In genomic region chr17:45225051-45225700, GRCh38 we compare ENCODE assay signal across 9 cellular contexts. TPM values are rescaled to one million over a fixed set of nuclear protein-coding genes. Genes with fewer than 3 reads are reported as not detected.
DNase-seq lines count a peak whose midpoint lies in the region; ATAC-seq, FAIRE-seq and TF ChIP-seq lines count a peak whose summit lies in the region.
"Had no signal": no experiment of that assay in that cellular context is flagged by ENCODE, and none has a peak within 500 bp of the region (broad histone marks: within the 10 kb centered on the region; RNA-seq: fewer than 3 reads in every experiment).

No MANE protein-coding gene starts in this region.

- POLR2A ChIA-PET in A549 (lab: Yijun Ruan, JAX): interaction anchor here (0.7 to 1.7 kb wide), 5 partner anchors 62 to 95 kb away, joined by 3 to 21 read pairs (median 3); partner anchors contain the start of genes HEXIM1 and MAP3K14

- H3K36me3 Mint-ChIP-seq in activated T-helper 2 cell treated with anti-CD3 and anti-CD28 coated beads, Interferon-gamma antibody, Interleukin-2, Interleukin-4, amounts not matched to agents 10 μg/mL and 5 μg/mL and 100 μg/mL, durations not matched to agents 14 hours and 24 hours and 36 hours (ENCODE audit: low read depth): peaks cover 65% of the 10 kb centered on the region

- no peak for TF ChIP-seq EP300 in A549 (IDR thresholded peaks at IDR 0.05)

- TF ChIP-seq POLR2A in A549 (IDR thresholded peaks at IDR 0.05; ENCODE audit: low read length): no peak

- H3K9me2 ChIP-seq in MM.1S (replicated peaks; ENCODE audit: insufficient read depth, low read length): no peaks in the 10 kb centered on the region

- H3K4me1 Mint-ChIP-seq in activated T-helper 2 cell treated with anti-CD3 and anti-CD28 coated beads, Interferon-gamma antibody, Interleukin-2, Interleukin-4, amounts not matched to agents 10 μg/mL and 5 μg/mL and 100 μg/mL, durations not matched to agents 14 hours and 24 hours and 36 hours (ENCODE audit: low read depth): peaks cover 57% of the 10 kb centered on the region

- intact Hi-C loops in activated T-helper 2 cell treated with anti-CD3 and anti-CD28 coated beads, Interferon-gamma antibody, Interleukin-2, Interleukin-4, amounts not matched to agents 10 μg/mL and 5 μg/mL and 100 μg/mL, durations not matched to agents 14 hours and 24 hours and 36 hours (cut with micrococcal nuclease): no loop called here

- H2AFZ ChIP-seq in MM.1S (ENCODE audit: low read length): no peak overlapping the region

- peaks cover 71% of the 10 kb centered on the region for H3F3A ChIP-seq in MM.1S (ENCODE audit: insufficient read depth, low read length)

- DNase-seq in A549 (ENCODE audit: low read depth in 1 of 2, low spot score in 1 of 2) (peak in 1 of 2 experiments; percentile 20), MM.1S (peak; percentile 33), brain microvascular endothelial cell (no peak), amniotic stem cell (lab: John Stamatoyannopoulos, UW) (no peak)
- no peak for DNase-seq in activated T-helper 2 cell treated with anti-CD3 and anti-CD28 coated beads, Interferon-gamma antibody, Interleukin-2, Interleukin-4, amounts not matched to agents 10 μg/mL and 5 μg/mL and 100 μg/mL, durations not matched to agents 14 hours and 24 hours and 36 hours (ENCODE audit: low spot score)
- no peak for DNase-seq in central memory CD4-positive, alpha-beta T cell

- peak overlapping the region; percentile 97 for H3K27ac ChIP-seq in A549
- peak overlapping the region; percentile 99 for H3K27ac ChIP-seq in MM.1S (ENCODE audit: low read length)
- no peak overlapping the region for H3K27ac ChIP-seq in brain microvascular endothelial cell

- H3K4me3 Mint-ChIP-seq in activated T-helper 2 cell treated with anti-CD3 and anti-CD28 coated beads, Interferon-gamma antibody, Interleukin-2, Interleukin-4, amounts not matched to agents 10 μg/mL and 5 μg/mL and 100 μg/mL, durations not matched to agents 14 hours and 24 hours and 36 hours (ENCODE audit: low read depth): peak overlapping the region; percentile 98

- H3K27ac Mint-ChIP-seq in activated T-helper 2 cell treated with anti-CD3 and anti-CD28 coated beads, Interferon-gamma antibody, Interleukin-2, Interleukin-4, amounts not matched to agents 10 μg/mL and 5 μg/mL and 100 μg/mL, durations not matched to agents 14 hours and 24 hours and 36 hours: peak overlapping the region; percentile 97

- H3K27me3 ChIP-seq in MM.1S (replicated peaks; ENCODE audit: insufficient read depth, low read length) (no peaks in the 10 kb centered on the region), mononuclear cell (ENCODE audit: insufficient read depth, low read length) (no peaks in the 10 kb centered on the region), brain microvascular endothelial cell (replicated peaks) (peaks cover 15% of the 10 kb centered on the region)

- H3K4me1 ChIP-seq in A549 (peaks cover 83% of the 10 kb centered on the region), MM.1S (ENCODE audit: low read length) (peaks cover 66% of the 10 kb centered on the region), mononuclear cell (ENCODE audit: insufficient read depth, low read length) (peaks cover 74% of the 10 kb centered on the region)

- peaks cover 93% of the 10 kb centered on the region for H3K79me2 ChIP-seq in MM.1S (ENCODE audit: low read length)

- no peak overlapping the region for H3K4me3 ChIP-seq in A549
- peak overlapping the region; percentile 98 for H3K4me3 ChIP-seq in MM.1S (ENCODE audit: low read length)
- peak overlapping the region; percentile 96 for H3K4me3 ChIP-seq in mononuclear cell (ENCODE audit: low read length)
- H3K4me3 ChIP-seq in brain microvascular endothelial cell (ENCODE audit: low read depth, low read length): no peak overlapping the region

- 53% methylated on average over 6 of the region's 7 CpGs for WGBS in A549 (ENCODE audit: missing lambda C conversion rate)

- H3K9ac ChIP-seq in MM.1S (ENCODE audit: low read length): peak overlapping the region; percentile 98

- no peaks in the 10 kb centered on the region for H3K27me3 Mint-ChIP-seq in activated T-helper 2 cell treated with anti-CD3 and anti-CD28 coated beads, Interferon-gamma antibody, Interleukin-2, Interleukin-4, amounts not matched to agents 10 μg/mL and 5 μg/mL and 100 μg/mL, durations not matched to agents 14 hours and 24 hours and 36 hours (ENCODE audit: low read depth)

- no peaks in the 10 kb centered on the region for H3K9me3 Mint-ChIP-seq in activated T-helper 2 cell treated with anti-CD3 and anti-CD28 coated beads, Interferon-gamma antibody, Interleukin-2, Interleukin-4, amounts not matched to agents 10 μg/mL and 5 μg/mL and 100 μg/mL, durations not matched to agents 14 hours and 24 hours and 36 hours

- peak overlapping the region; percentile 92 for H3K4me2 ChIP-seq in A549
- peak overlapping the region; percentile 90 for H3K4me2 ChIP-seq in MM.1S (ENCODE audit: low read depth, low read length)

- no peak for TF ChIP-seq RAD21 in A549 (conservative IDR thresholded peaks at IDR 0.05 in 1 of 2, IDR thresholded peaks at IDR 0.05 in 1 of 2)

- no peaks in the 10 kb centered on the region for H4K20me1 ChIP-seq in MM.1S (ENCODE audit: insufficient read depth, low read length)

- CTCF ChIA-PET in A549 (lab: Yijun Ruan, JAX): interaction anchor here (0.9 to 52.3 kb wide), 14 partner anchors 10 to 202 kb away, joined by 3 to 2147 read pairs (median 6); partner anchors contain the start of genes ACBD4, HEXIM1, HEXIM2 and PLCD3

- ATAC-seq in A549: no peak
- no peak for ATAC-seq in HG02970 (IDR thresholded peaks at IDR 0.05; ENCODE audit: low FRiP score, unreplicated experiment)

- TF ChIP-seq CTCF in A549 (IDR thresholded peaks at IDR 0.05) (no peak), MM.1S (IDR thresholded peaks at IDR 0.05; ENCODE audit: low read length) (no peak), brain microvascular endothelial cell (IDR thresholded peaks at IDR 0.05; ENCODE audit: low read depth, low read length, missing control alignments) (no peak)

- no peak for FAIRE-seq in A549 (lab: Jason Lieb, UNC)
- FAIRE-seq: colon had no signal

- H3K36me3 ChIP-seq in MM.1S (replicated peaks; ENCODE audit: insufficient read depth, low read length) (no peaks in the 10 kb centered on the region), brain microvascular endothelial cell (replicated peaks) (no peaks in the 10 kb centered on the region)

- in situ Hi-C loops in brain microvascular endothelial cell (cut with HindIII; ENCODE audit: low pct_ligation_motif_present, low sequenced_read_pairs): no loop called here

- H3K9me3 ChIP-seq in A549: no peaks in the 10 kb centered on the region
- H3K9me3 ChIP-seq in MM.1S (replicated peaks; ENCODE audit: insufficient read depth, low read length): no peaks in the 10 kb centered on the region
- H3K9me3 ChIP-seq in mononuclear cell (ENCODE audit: low read depth, low read length): no peaks in the 10 kb centered on the region

TF ChIP-seq in A549, 52 proteins besides CTCF, POLR2A, EP300 and RAD21:
- TF ChIP-seq FOSB (CRISPR knock-in tag; IDR thresholded peaks at IDR 0.05) (no peak), FOSL2 (IDR thresholded peaks at IDR 0.05) (no peak), FOSL2 (CRISPR knock-in tag; IDR thresholded peaks at IDR 0.05) (peak; percentile 24; the same call in 1 of the 2 replicates), MAX (IDR thresholded peaks at IDR 0.05) (peak; percentile 22; the same call in 1 of the 2 replicates)

RNA-seq across cellular contexts. Expression of gene FMNL1, which starts 3.5 kb away (rescaled TPM):
- polyA plus RNA-seq in A549 (2011; rRNA removed): 8.6 and 17.5 TPM in 2 replicates
- 40.3 and 42.8 TPM in 2 replicates for polyA plus RNA-seq in A549 (2012; cell fraction: cytosol; rRNA removed)
- polyA plus RNA-seq in A549 (2012; cell fraction: nucleus; rRNA removed): 91.1 and 105 TPM in 2 replicates
- 43.9 to 47.9 TPM (median 44.0 TPM) in 3 replicates for polyA plus RNA-seq in A549 (2017; fragmentation: RNase III; extraction: RNeasy Plus Mini Kit Qiagen cat#74134 plus additional on column Dnase treatment)
- 29.7 and 46.8 TPM in 2 replicates for polyA minus RNA-seq in A549 (2011; rRNA and poly(A)+ RNA removed)
- 469 and 475 TPM in 2 replicates for total RNA-seq in activated T-helper 2 cell treated with anti-CD3 and anti-CD28 coated beads, Interferon-gamma antibody, Interleukin-2, Interleukin-4, amounts not matched to agents 10 μg/mL and 5 μg/mL and 100 μg/mL, durations not matched to agents 14 hours and 24 hours and 36 hours
- 202 TPM for total RNA-seq in mononuclear cell

RNA-seq across cellular contexts. Expression of gene SPATA32, which starts 36.7 kb away (rescaled TPM):
- polyA plus RNA-seq in A549 (2011; rRNA removed) (0.05 and 0.08 TPM in 2 replicates), A549 (2017; fragmentation: RNase III; extraction: RNeasy Plus Mini Kit Qiagen cat#74134 plus additional on column Dnase treatment) (0.09 to 0.25 TPM (median 0.21 TPM) in 3 replicates)
- 0.09 and 0.16 TPM in 2 replicates for polyA plus RNA-seq in A549 (2012; cell fraction: cytosol; rRNA removed)
- polyA plus RNA-seq in A549 (2012; cell fraction: nucleus; rRNA removed): 0.40 and 0.54 TPM in 2 replicates
- not detected in 2 replicates for polyA minus RNA-seq in A549 (2011; rRNA and poly(A)+ RNA removed)
- 0.37 and 0.67 TPM in 2 replicates for total RNA-seq in activated T-helper 2 cell treated with anti-CD3 and anti-CD28 coated beads, Interferon-gamma antibody, Interleukin-2, Interleukin-4, amounts not matched to agents 10 μg/mL and 5 μg/mL and 100 μg/mL, durations not matched to agents 14 hours and 24 hours and 36 hours
- total RNA-seq in mononuclear cell: 0.10 TPM

Comparison
In these comparisons a context has a peak if more than half of its experiments do, and no peak if none do; other contexts are left out.
1. H3K4me3 ChIP-seq: peak in MM.1S (single experiment) and mononuclear cell (single experiment); none in A549 (single experiment) and brain microvascular endothelial cell (single experiment).